Comparison of ENCODE assay signal across 11 cellular contexts in the genomic region with DNA sequence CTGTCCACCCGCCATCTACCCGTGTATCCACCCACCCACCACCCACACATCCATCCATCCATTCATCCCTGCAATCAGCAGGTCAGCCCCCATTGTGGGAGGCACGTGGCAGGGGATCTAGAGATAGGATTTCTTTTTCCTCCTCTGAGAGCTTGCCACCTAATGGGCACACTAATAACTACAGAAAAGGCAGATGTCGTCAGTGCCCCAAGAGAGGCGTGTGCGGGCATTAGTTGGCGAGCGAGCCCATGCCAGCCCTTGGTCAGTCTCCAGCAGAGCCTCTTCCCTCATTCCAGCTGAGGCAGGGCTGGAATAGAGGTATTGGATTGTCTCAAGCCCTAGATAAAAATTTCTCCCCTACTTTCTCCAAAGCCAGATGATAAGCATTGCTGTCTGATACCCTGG. TPM values are rescaled to one million over a fixed set of nuclear protein-coding genes. Genes with fewer than 3 reads are reported as not detected.
DNase-seq lines count a peak whose midpoint lies in the region; ATAC-seq, FAIRE-seq and TF ChIP-seq lines count a peak whose summit lies in the region.
"Had no signal": no experiment of that assay in that cellular context is flagged by ENCODE, and none has a peak within 500 bp of the region (broad histone marks: within the 10 kb centered on the region; RNA-seq: fewer than 3 reads in every experiment).

No MANE protein-coding gene starts in this region.

- peaks cover 3% of the 10 kb centered on the region; the same call in 1 of the 3 replicates for H3K79me2 ChIP-seq in K562 (ENCODE audit: control insufficient read depth, insufficient read depth, low read length)

- peaks cover 5% of the 10 kb centered on the region; the same call in 1 of the 2 replicates for H4K20me1 ChIP-seq in K562 (replicated peaks; ENCODE audit: control insufficient read depth, insufficient read depth, low read length)

- H3K36me3 ChIP-seq in MG63 (peaks cover 19% of the 10 kb centered on the region), K562 (ENCODE audit: control insufficient read depth, insufficient read depth, low read length) (peaks cover 24% of the 10 kb centered on the region; the same call in 1 of the 3 replicates)
- H3K36me3 ChIP-seq: ascending aorta, neutrophil had no signal

- H3K4me3 ChIP-seq in MG63 = no peak overlapping the region
- H3K4me3 ChIP-seq in K562 = no peak overlapping the region
- H3K4me3 ChIP-seq: ascending aorta had no signal

- no peak for FAIRE-seq in K562 (lab: Jason Lieb, UNC)

- H3K27me3 ChIP-seq in MG63 (no peaks in the 10 kb centered on the region), K562 (ENCODE audit: control insufficient read depth in 2 of 2, insufficient read depth in 2 of 2, low read length in 2 of 2) (no peaks in the 10 kb centered on the region)
- H3K27me3 ChIP-seq: ascending aorta had no signal

- H3K4me1 ChIP-seq in K562 (replicated peaks in 1 of 2; ENCODE audit: control insufficient read depth in 2 of 2, insufficient read depth in 2 of 2, low read length in 2 of 2) = peaks cover 63 to 74% of the 10 kb centered on the region in 2 experiments

- no peak overlapping the region for H3K9ac ChIP-seq in K562 (ENCODE audit: insufficient read depth in 1 of 2, low read depth in 2 of 2, low read length in 2 of 2)

- ATAC-seq in K562 (no peak), GM18867 (IDR thresholded peaks at IDR 0.05; ENCODE audit: unreplicated experiment) (no peak), GM18520 (IDR thresholded peaks at IDR 0.05; ENCODE audit: unreplicated experiment) (no peak)

- POLR2A ChIA-PET in K562 (lab: Yijun Ruan, JAX) = interaction anchor here (0.6 kb wide), 1 partner anchor 13 kb away, joined by 3 read pairs; no protein-coding TSS in a partner anchor

- no peak for TF ChIP-seq POLR2A in K562 (conservative IDR thresholded peaks at IDR 0.05)

- H3K9me3 ChIP-seq in MG63 = no peaks in the 10 kb centered on the region
- no peaks in the 10 kb centered on the region for H3K9me3 ChIP-seq in K562 (replicated peaks; ENCODE audit: control insufficient read depth, insufficient read depth, low read depth, low read length)
- H3K9me3 ChIP-seq: ascending aorta, neutrophil had no signal

- CTCF ChIA-PET in K562 (lab: Yijun Ruan, JAX; ENCODE audit: low intra/inter-chr PET ratio) = interaction anchor here (5.9 kb wide), 1 partner anchor 16 kb away, joined by 41 read pairs; no protein-coding TSS in a partner anchor

- TF ChIP-seq EP300 in K562 (IDR thresholded peaks at IDR 0.05; ENCODE audit: low read length) = no peak

- BruUV-seq in K562 (replicated peaks; lab: Mats Ljungman, UMichigan) = no TSS peak

- TF ChIP-seq CTCF in K562 (IDR thresholded peaks at IDR 0.05 in 2 of 3, conservative IDR thresholded peaks at IDR 0.05 in 1 of 3; ENCODE audit: insufficient read depth in 2 of 3, low read depth in 1 of 3, low read length in 3 of 3) = peak in 1 of 3 experiments; percentile 6; a peak in 1 of 6 replicates

- no peak overlapping the region for H2AFZ ChIP-seq in K562 (ENCODE audit: low read depth, low read length)

- H3K9me1 ChIP-seq in K562 (ENCODE audit: control insufficient read depth, insufficient read depth, low read length) = no peaks in the 10 kb centered on the region

- DNase-seq in COR-L47 (lab: John Stamatoyannopoulos, UW) (peak; percentile 71), MG63 (peak; percentile 87), K562 (ENCODE audit: extremely low read depth in 1 of 4, low spot score in 3 of 4) (no peak), medulla oblongata (ENCODE audit: extremely low spot score) (peak; percentile 84), ecto neural progenitor cell (ENCODE audit: low spot score) (no peak), mesenteric fat pad (ENCODE audit: low spot score) (no peak)

- no peak overlapping the region for H3K27ac ChIP-seq in K562 (ENCODE audit: extremely low read depth, low read depth, low read length)
- H3K27ac ChIP-seq: ascending aorta, neutrophil had no signal

- intact Hi-C loops in K562 (cut with micrococcal nuclease) = loop anchor here (5.0 kb wide), 1 partner anchor 34 kb away; no protein-coding TSS in a partner anchor

- no peak for TF ChIP-seq RAD21 in K562 (CRISPR knock-in tag; conservative IDR thresholded peaks at IDR 0.05 in 1 of 2, IDR thresholded peaks at IDR 0.05 in 1 of 2)

- WGBS in K562 (ENCODE audit: insufficient coverage, low coverage, missing lambda C conversion rate) = 76% methylated on average over 8 of the region's 8 CpGs

- in situ Hi-C loops in K562 (cut with MboI) = no loop called here

- no peak overlapping the region for H3K4me2 ChIP-seq in K562 (ENCODE audit: insufficient read depth, low read length)

RNA-seq across cellular contexts. Expression of a gene that starts 9.7 kb away (rescaled TPM):
- total RNA-seq in MG63 (2014; rRNA removed; shearing (Covaris generic); ENCODE audit: low replicate concordance) = 2.1 TPM in 1 of 2 replicates, not detected in the other
- total RNA-seq in K562 (2011; cell fraction: chromatin; rRNA removed; ENCODE audit: low replicate concordance) = 6.9 and 13.7 TPM in 2 replicates
- total RNA-seq in K562 (2011; cell fraction: nucleolus; rRNA removed) = 8.2 and 9.0 TPM in 2 replicates
- 6.3 and 7.4 TPM in 2 replicates for total RNA-seq in K562 (2011; cell fraction: nucleoplasm; rRNA removed)
- total RNA-seq in K562 (2014; rRNA removed) (3.9 and 5.8 TPM in 2 replicates), K562 (2014; rRNA removed; fragmentation: Illumina TruSeq; extraction: Trizol) (3.6 TPM in 2 replicates), K562 (2015; rRNA removed; fragmentation: Illumina TruSeq; extraction: Trizol) (2.8 and 3.6 TPM in 2 replicates), K562 (2021) (16.9 TPM in 2 replicates), mesenteric fat pad (4.2 TPM)
- polyA plus RNA-seq in K562 (2011; rRNA removed) (3.6 and 5.0 TPM in 2 replicates), K562 (2014; fragmentation: Illumina TruSeq; extraction: Trizol) (12.8 and 13.9 TPM in 2 replicates), K562 (2014; fragmentation: Nextera tagmentation; extraction: Ambion mirVana) (1 to 10 TPM; 3.4 to 5.8 TPM), K562 (2014; rRNA removed) (4.0 and 9.5 TPM in 2 replicates)
- polyA plus RNA-seq in K562 (2011; cell fraction: cytosol; rRNA removed) = 4.5 and 4.7 TPM in 2 replicates
- 4.6 and 6.3 TPM in 2 replicates for polyA plus RNA-seq in K562 (2011; cell fraction: nucleus; rRNA removed)
- polyA plus RNA-seq in K562 (2012) = 6.9 and 8.6 TPM in 2 replicates
- polyA minus RNA-seq in K562 (2011; rRNA and poly(A)+ RNA removed) = 4.0 and 6.0 TPM in 2 replicates
- 7.5 and 9.8 TPM in 2 replicates for polyA minus RNA-seq in K562 (2011; cell fraction: cytosol; rRNA and poly(A)+ RNA removed)
- polyA minus RNA-seq in K562 (2011; cell fraction: nucleus; rRNA and poly(A)+ RNA removed) = 4.6 and 4.7 TPM in 2 replicates
- total RNA-seq: ascending aorta had no signal

RNA-seq across cellular contexts. Expression of a gene that starts 25.3 kb away (rescaled TPM):
- not detected in 2 replicates for total RNA-seq in MG63 (2014; rRNA removed; shearing (Covaris generic); ENCODE audit: low replicate concordance)
- not detected in 2 replicates for total RNA-seq in K562 (2011; cell fraction: chromatin; rRNA removed; ENCODE audit: low replicate concordance)
- total RNA-seq in K562 (2011; cell fraction: nucleolus; rRNA removed) = not detected in 2 replicates
- total RNA-seq in K562 (2011; cell fraction: nucleoplasm; rRNA removed) = not detected in 2 replicates
- total RNA-seq in K562 (2014; rRNA removed) (not detected in 2 replicates), K562 (2014; rRNA removed; fragmentation: Illumina TruSeq; extraction: Trizol) (not detected in 2 replicates), K562 (2015; rRNA removed; fragmentation: Illumina TruSeq; extraction: Trizol) (not detected in 2 replicates), K562 (2021) (not detected in 2 replicates), mesenteric fat pad (not detected)
- polyA plus RNA-seq in K562 (2011; rRNA removed) (not detected in 2 replicates), K562 (2014; fragmentation: Illumina TruSeq; extraction: Trizol) (not detected in 2 replicates), K562 (2014; fragmentation: Nextera tagmentation; extraction: Ambion mirVana) (not detected), K562 (2014; rRNA removed) (not detected in 2 replicates)
- polyA plus RNA-seq in K562 (2011; cell fraction: cytosol; rRNA removed) = not detected in 2 replicates
- polyA plus RNA-seq in K562 (2011; cell fraction: nucleus; rRNA removed) = not detected in 2 replicates
- polyA plus RNA-seq in K562 (2012) = not detected in 2 replicates
- not detected in 2 replicates for polyA minus RNA-seq in K562 (2011; rRNA and poly(A)+ RNA removed)
- not detected in 2 replicates for polyA minus RNA-seq in K562 (2011; cell fraction: cytosol; rRNA and poly(A)+ RNA removed)
- polyA minus RNA-seq in K562 (2011; cell fraction: nucleus; rRNA and poly(A)+ RNA removed) = not detected in 2 replicates
- total RNA-seq: ascending aorta, urinary bladder had no signal

RNA-seq across cellular contexts. Expression of a gene that starts 31.1 kb away (rescaled TPM):
- not detected in 2 replicates for total RNA-seq in MG63 (2014; rRNA removed; shearing (Covaris generic); ENCODE audit: low replicate concordance)
- total RNA-seq in K562 (2011; cell fraction: chromatin; rRNA removed; ENCODE audit: low replicate concordance) = 0.95 TPM in 1 of 2 replicates, not detected in the other
- total RNA-seq in K562 (2011; cell fraction: nucleolus; rRNA removed) = 1.1 and 1.2 TPM in 2 replicates
- total RNA-seq in K562 (2011; cell fraction: nucleoplasm; rRNA removed) = 0.88 TPM in 1 of 2 replicates, not detected in the other
- total RNA-seq in K562 (2014; rRNA removed) = 0.18 and 0.82 TPM in 2 replicates
- 0.13 and 0.18 TPM in 2 replicates for total RNA-seq in K562 (2014; rRNA removed; fragmentation: Illumina TruSeq; extraction: Trizol)
- 0.22 TPM in 1 of 2 replicates, not detected in the other for total RNA-seq in K562 (2015; rRNA removed; fragmentation: Illumina TruSeq; extraction: Trizol)
- 0.47 and 0.65 TPM in 2 replicates for total RNA-seq in K562 (2021)
- polyA plus RNA-seq in K562 (2011; rRNA removed) = 0.35 and 0.41 TPM in 2 replicates
- 0.46 and 1.2 TPM in 2 replicates for polyA plus RNA-seq in K562 (2011; cell fraction: cytosol; rRNA removed)
- polyA plus RNA-seq in K562 (2011; cell fraction: nucleus; rRNA removed) = 1.4 and 1.5 TPM in 2 replicates
- polyA plus RNA-seq in K562 (2012) = 0.35 and 0.79 TPM in 2 replicates
- 0.19 and 0.25 TPM in 2 replicates for polyA plus RNA-seq in K562 (2014; fragmentation: Illumina TruSeq; extraction: Trizol)
- polyA plus RNA-seq in K562 (2014; fragmentation: Nextera tagmentation; extraction: Ambion mirVana) = under 1 TPM in 1 of 2 experiments, not detected in 1; 0.07 TPM
- 0.45 and 0.76 TPM in 2 replicates for polyA plus RNA-seq in K562 (2014; rRNA removed)
- polyA minus RNA-seq in K562 (2011; rRNA and poly(A)+ RNA removed) = 0.12 TPM in 1 of 2 replicates, not detected in the other
- not detected in 2 replicates for polyA minus RNA-seq in K562 (2011; cell fraction: cytosol; rRNA and poly(A)+ RNA removed)
- 0.44 and 0.54 TPM in 2 replicates for polyA minus RNA-seq in K562 (2011; cell fraction: nucleus; rRNA and poly(A)+ RNA removed)
- total RNA-seq in mesenteric fat pad = 52.9 TPM

RNA-seq across cellular contexts. Expression of a gene that starts 37.5 kb away (rescaled TPM):
- 8.5 and 23.3 TPM in 2 replicates for total RNA-seq in MG63 (2014; rRNA removed; shearing (Covaris generic); ENCODE audit: low replicate concordance)
- 18.1 and 52.5 TPM in 2 replicates for total RNA-seq in K562 (2011; cell fraction: chromatin; rRNA removed; ENCODE audit: low replicate concordance)
- total RNA-seq in K562 (2011; cell fraction: nucleolus; rRNA removed) = 71.2 and 72.0 TPM in 2 replicates
- 65.0 and 76.6 TPM in 2 replicates for total RNA-seq in K562 (2011; cell fraction: nucleoplasm; rRNA removed)
- total RNA-seq in K562 (2014; rRNA removed) (7.3 and 10.0 TPM in 2 replicates), K562 (2014; rRNA removed; fragmentation: Illumina TruSeq; extraction: Trizol) (8.7 and 9.3 TPM in 2 replicates), K562 (2015; rRNA removed; fragmentation: Illumina TruSeq; extraction: Trizol) (12.7 and 13.9 TPM in 2 replicates), K562 (2021) (50.0 and 53.6 TPM in 2 replicates), mesenteric fat pad (20.6 TPM)
- polyA plus RNA-seq in K562 (2011; rRNA removed) (16.3 and 27.7 TPM in 2 replicates), K562 (2014; fragmentation: Illumina TruSeq; extraction: Trizol) (39.5 and 48.8 TPM in 2 replicates), K562 (2014; fragmentation: Nextera tagmentation; extraction: Ambion mirVana) (1 to 10 TPM; 5.3 to 8.4 TPM), K562 (2014; rRNA removed) (25.9 and 26.7 TPM in 2 replicates)
- 48.6 and 60.9 TPM in 2 replicates for polyA plus RNA-seq in K562 (2011; cell fraction: cytosol; rRNA removed)
- 20.0 and 26.8 TPM in 2 replicates for polyA plus RNA-seq in K562 (2011; cell fraction: nucleus; rRNA removed)
- polyA plus RNA-seq in K562 (2012) = 40.1 and 40.8 TPM in 2 replicates
- polyA minus RNA-seq in K562 (2011; rRNA and poly(A)+ RNA removed) = 24.3 and 29.3 TPM in 2 replicates
- polyA minus RNA-seq in K562 (2011; cell fraction: cytosol; rRNA and poly(A)+ RNA removed) = 44.8 and 51.4 TPM in 2 replicates
- 19.1 and 29.9 TPM in 2 replicates for polyA minus RNA-seq in K562 (2011; cell fraction: nucleus; rRNA and poly(A)+ RNA removed)

RNA-seq across cellular contexts. Expression of a gene that starts 51.2 kb away (rescaled TPM):
- total RNA-seq in MG63 (2014; rRNA removed; shearing (Covaris generic); ENCODE audit: low replicate concordance) = 122 and 188 TPM in 2 replicates
- total RNA-seq in K562 (2011; cell fraction: chromatin; rRNA removed; ENCODE audit: low replicate concordance) = 0.09 TPM in 1 of 2 replicates, not detected in the other
- 0.17 and 0.39 TPM in 2 replicates for total RNA-seq in K562 (2011; cell fraction: nucleolus; rRNA removed)
- 0.07 and 0.38 TPM in 2 replicates for total RNA-seq in K562 (2011; cell fraction: nucleoplasm; rRNA removed)
- total RNA-seq in K562 (2014; rRNA removed) = 0.18 and 0.29 TPM in 2 replicates
- total RNA-seq in K562 (2014; rRNA removed; fragmentation: Illumina TruSeq; extraction: Trizol) = 0.06 and 0.15 TPM in 2 replicates
- 0.07 and 0.08 TPM in 2 replicates for total RNA-seq in K562 (2015; rRNA removed; fragmentation: Illumina TruSeq; extraction: Trizol)
- total RNA-seq in K562 (2021) = 0.20 and 0.40 TPM in 2 replicates
- not detected in 2 replicates for polyA plus RNA-seq in K562 (2011; rRNA removed)
- polyA plus RNA-seq in K562 (2011; cell fraction: cytosol; rRNA removed) = 0.12 TPM in 1 of 2 replicates, not detected in the other
- polyA plus RNA-seq in K562 (2011; cell fraction: nucleus; rRNA removed) = 0.10 TPM in 1 of 2 replicates, not detected in the other
- not detected in 2 replicates for polyA plus RNA-seq in K562 (2012)
- not detected in 2 replicates for polyA plus RNA-seq in K562 (2014; fragmentation: Illumina TruSeq; extraction: Trizol)
- not detected for polyA plus RNA-seq in K562 (2014; fragmentation: Nextera tagmentation; extraction: Ambion mirVana)
- polyA plus RNA-seq in K562 (2014; rRNA removed) = not detected in 2 replicates
- polyA minus RNA-seq in K562 (2011; rRNA and poly(A)+ RNA removed) = 0.06 and 0.11 TPM in 2 replicates
- polyA minus RNA-seq in K562 (2011; cell fraction: cytosol; rRNA and poly(A)+ RNA removed) = not detected in 2 replicates
- under 0.01 and 0.11 TPM in 2 replicates for polyA minus RNA-seq in K562 (2011; cell fraction: nucleus; rRNA and poly(A)+ RNA removed)
- 33.4 TPM for total RNA-seq in mesenteric fat pad

Comparison
In these comparisons a context has a peak if more than half of its experiments do, and no peak if none do; other contexts are left out.
1. DNase-seq: peak in COR-L47 (single experiment), MG63 (single experiment) and medulla oblongata (single experiment); none in K562 (0 of 4), ecto neural progenitor cell (single experiment) and mesenteric fat pad (single experiment).
2. RNA of a gene that starts 31.1 kb away (total RNA-seq): 52.9 TPM in mesenteric fat pad (single experiment); 0.13 to 1.2 TPM in K562 and not detected in MG63; every median in the first group is over 10 times any median in the second.